ENCODE assay signal across 10 cellular contexts in the genomic region with DNA sequence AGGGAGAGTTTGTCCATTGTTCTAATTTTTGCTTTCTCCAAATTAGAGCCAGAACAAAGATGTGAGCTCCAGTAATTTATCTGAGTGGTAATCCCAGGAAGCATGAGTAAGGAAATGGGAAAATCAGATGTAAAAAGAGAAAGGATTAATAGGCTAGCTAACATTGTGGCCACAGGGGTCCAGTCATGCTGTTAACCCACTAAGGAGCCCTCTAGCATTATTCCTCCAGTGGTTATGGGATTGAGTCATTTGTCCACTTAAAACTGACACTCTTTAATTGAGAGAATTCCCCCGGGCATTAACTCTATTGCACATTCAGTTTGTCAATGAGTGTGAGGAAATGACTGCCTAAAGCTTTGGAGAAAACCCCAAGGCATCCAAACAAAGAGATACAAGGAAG.
"Had no signal": no experiment of that assay in that cellular context is flagged by ENCODE, and none has a peak within 500 bp of the region (broad histone marks: within the 10 kb centered on the region; RNA-seq: fewer than 3 reads in every experiment).

No MANE protein-coding gene starts in this region.

- ATAC-seq: effector memory CD8-positive, alpha-beta T cell; heart left ventricle; right cardiac atrium had no signal

- H3K4me3 ChIP-seq: heart left ventricle, upper lobe of left lung had no signal

- DNase-seq: activated CD4-positive, alpha-beta T cell treated with anti-CD3 and anti-CD28 coated beads, Interleukin-2, amount 10 ng/mL, durations not matched to agents 7 days and 5 days; activated naive CD8-positive, alpha-beta T cell treated with anti-CD3 and anti-CD28 coated beads for 36 hours; brain microvascular endothelial cell; cerebellar nuclear complex; dermis blood vessel endothelial cell; effector memory CD8-positive, alpha-beta T cell; heart left ventricle; right cardiac atrium; small intestine; upper lobe of left lung had no signal
